ENCODE assay signal across 18 cellular contexts in genomic region chr10:59623823-59624535, GRCh38.
DNase-seq lines count a peak whose midpoint lies in the region; ATAC-seq, FAIRE-seq and TF ChIP-seq lines count a peak whose summit lies in the region.
"Had no signal": no experiment of that assay in that cellular context is flagged by ENCODE, and none has a peak within 500 bp of the region (broad histone marks: within the 10 kb centered on the region; RNA-seq: fewer than 3 reads in every experiment).

No MANE protein-coding gene starts in this region.

- H3K27me3 ChIP-seq in adipocyte (replicated peaks; ENCODE audit: control insufficient read depth, insufficient read depth, low read length) (no peaks in the 10 kb centered on the region), right cardiac atrium (ENCODE audit: control insufficient read depth, insufficient read depth) (no peaks in the 10 kb centered on the region), uterus (no peaks in the 10 kb centered on the region)
- H3K27me3 ChIP-seq: BE2C, SJCRH30 had no signal

- no peak for TF ChIP-seq POLR2A in uterus (IDR thresholded peaks at IDR 0.05)

- H3K4me1 ChIP-seq in adipocyte (ENCODE audit: control insufficient read depth, insufficient read depth, low read length) = peaks cover 2% of the 10 kb centered on the region
- no peaks in the 10 kb centered on the region for H3K4me1 ChIP-seq in right cardiac atrium (ENCODE audit: control insufficient read depth, insufficient read depth, low read length)
- H3K4me1 ChIP-seq in uterus = no peaks in the 10 kb centered on the region
- H3K4me1 ChIP-seq: BE2C, SJCRH30 had no signal

- H3K9me3 ChIP-seq in adipocyte (ENCODE audit: control insufficient read depth, low read length) (no peaks in the 10 kb centered on the region), right cardiac atrium (ENCODE audit: control insufficient read depth, low read length) (no peaks in the 10 kb centered on the region), uterus (no peaks in the 10 kb centered on the region)
- H3K9me3 ChIP-seq: BE2C, SJCRH30 had no signal

- H3K4me3 ChIP-seq in adipocyte (ENCODE audit: low read length) = peak overlapping the region; percentile 46
- no peak overlapping the region for H3K4me3 ChIP-seq in fibroblast of mammary gland (ENCODE audit: control insufficient read depth, low read depth, low read length)
- H3K4me3 ChIP-seq in right cardiac atrium (ENCODE audit: low read length) = no peak overlapping the region
- H3K4me3 ChIP-seq in uterus = no peak overlapping the region
- H3K4me3 ChIP-seq: SJCRH30 had no signal

- FAIRE-seq in HTR-8/SVneo (lab: Jason Lieb, UNC) = no peak

- TF ChIP-seq CTCF in fibroblast of mammary gland (conservative IDR thresholded peaks at IDR 0.05; ENCODE audit: control insufficient read depth, insufficient read depth, low read depth, low read length) (no peak), uterus (IDR thresholded peaks at IDR 0.05) (no peak)

- ATAC-seq in right cardiac atrium (peak; percentile 65 to 75), GM21360 (IDR thresholded peaks at IDR 0.05; ENCODE audit: unreplicated experiment) (no peak)

- H3K27ac ChIP-seq in right cardiac atrium (ENCODE audit: low read length) (no peak overlapping the region), uterus (peak overlapping the region; percentile 25 to 26)
- H3K27ac ChIP-seq: SJCRH30 had no signal

- H3K36me3 ChIP-seq in adipocyte (ENCODE audit: control insufficient read depth, insufficient read depth, low read length, severe bottlenecking) (no peaks in the 10 kb centered on the region), uterus (no peaks in the 10 kb centered on the region)
- H3K36me3 ChIP-seq: BE2C, SJCRH30 had no signal

- H3K9ac ChIP-seq in adipocyte (ENCODE audit: low read length) = no peak overlapping the region

- 57% methylated on average over 7 of the region's 7 CpGs for WGBS in right cardiac atrium

- DNase-seq in adipocyte (ENCODE audit: low read depth) = no peak
- DNase-seq in fibroblast of mammary gland (ENCODE audit: low read depth) = peak; percentile 41
- peak in 2 of 3 donors; percentile 47 to 75 for DNase-seq in right cardiac atrium
- no peak for DNase-seq in uterus
- DNase-seq in iPS-NIHi11 (ENCODE audit: low spot score) = no peak
- no peak for DNase-seq in HTR-8/SVneo (ENCODE audit: insufficient read length, low spot score)
- DNase-seq: BE2C; CD4-positive, alpha-beta T cell; DMS79 treated with DMSO at 0.1 percent for 48 hours; GOT3; KBM-7; NCI-H1417 treated with DMSO at 0.1 percent for 48 hours; NCI-H1930; NCI-H446; NK-92 treated with Interleukin-12 subunit alpha and Interleukin-12 subunit beta, amount 100 ng/mL, for 24 hours; RPMI8226; SJCRH30 had no signal

- intact Hi-C loops in right cardiac atrium (cut with DNase I) = loop anchor here in 3 of 4 donors (5.0 to 10.0 kb wide), 8 partner anchors 203 to 842 kb away; partner anchors contain the start of gene CCDC6 (in 1 of the 3)
- intact Hi-C loops in uterus (cut with DNase I; ENCODE audit: low total_unique reads) = loop anchor here (10.0 kb wide), 1 partner anchor 379 kb away; no protein-coding TSS in a partner anchor

Comparison
In these comparisons a context has a peak if more than half of its experiments do, and no peak if none do; other contexts are left out.
1. DNase-seq: peak in fibroblast of mammary gland (single experiment) and right cardiac atrium (2 of 3); none in adipocyte (single experiment), uterus (0 of 2), iPS-NIHi11 (single experiment) and HTR-8/SVneo (single experiment).